In genomic region chr17:77798481-77798880, GRCh38 we compare ENCODE assay signal across 14 cellular contexts.
DNase-seq lines count a peak whose midpoint lies in the region; ATAC-seq and TF ChIP-seq lines count a peak whose summit lies in the region.
"Had no signal": no experiment of that assay in that cellular context is flagged by ENCODE, and none has a peak within 500 bp of the region (broad histone marks: within the 10 kb centered on the region; RNA-seq: fewer than 3 reads in every experiment).

No MANE protein-coding gene starts in this region.

- H3K4me3 Mint-ChIP-seq in CD14-positive monocyte = no peak overlapping the region
- no peak overlapping the region for H3K4me3 Mint-ChIP-seq in activated CD4-positive, alpha-beta memory T cell treated with anti-CD3 and anti-CD28 coated beads, Interleukin-2, amount 10 ng/mL, durations not matched to agents 7 days and 5 days
- H3K4me3 Mint-ChIP-seq: CD4-positive, alpha-beta T cell had no signal

- H3K9me3 Mint-ChIP-seq in CD14-positive monocyte = peaks cover 0 to 2% (median 0%) of the 10 kb centered on the region in 7 donors
- H3K9me3 Mint-ChIP-seq in activated CD4-positive, alpha-beta memory T cell treated with anti-CD3 and anti-CD28 coated beads, Interleukin-2, amount 10 ng/mL, durations not matched to agents 7 days and 5 days = no peaks in the 10 kb centered on the region
- H3K9me3 Mint-ChIP-seq: CD4-positive, alpha-beta T cell had no signal

- 89 to 95% (median 92%) methylated on average over 8 of the region's 8 CpGs for WGBS in spleen, 5 donors

- H3K4me3 ChIP-seq in RWPE2 (ENCODE audit: severe bottlenecking) (no peak overlapping the region), lower lobe of right lung (no peak overlapping the region), spleen (no peak overlapping the region)
- H3K4me3 ChIP-seq: HAP-1 had no signal

- no peaks in the 10 kb centered on the region for H3K36me3 Mint-ChIP-seq in CD14-positive monocyte
- no peaks in the 10 kb centered on the region for H3K36me3 Mint-ChIP-seq in activated CD4-positive, alpha-beta memory T cell treated with anti-CD3 and anti-CD28 coated beads, Interleukin-2, amount 10 ng/mL, durations not matched to agents 7 days and 5 days (ENCODE audit: low read depth)

- H3K27ac Mint-ChIP-seq in CD14-positive monocyte = no peak overlapping the region
- H3K27ac Mint-ChIP-seq in activated CD4-positive, alpha-beta memory T cell treated with anti-CD3 and anti-CD28 coated beads, Interleukin-2, amount 10 ng/mL, durations not matched to agents 7 days and 5 days = no peak overlapping the region
- H3K27ac Mint-ChIP-seq: CD4-positive, alpha-beta T cell had no signal

- peaks cover 34 to 45% (median 39%) of the 10 kb centered on the region in 3 donors for H3K27me3 Mint-ChIP-seq in CD14-positive monocyte (ENCODE audit: low read depth in 3 of 3)
- H3K27me3 Mint-ChIP-seq in activated CD4-positive, alpha-beta memory T cell treated with anti-CD3 and anti-CD28 coated beads, Interleukin-2, amount 10 ng/mL, durations not matched to agents 7 days and 5 days = peaks cover 19% of the 10 kb centered on the region

- CTCF ChIA-PET in activated CD4-positive, alpha-beta memory T cell treated with anti-CD3 and anti-CD28 coated beads, Interleukin-2, amount 10 ng/mL, durations not matched to agents 7 days and 5 days (lab: Charles Lee) = no interaction called here

- H3K4me1 ChIP-seq in RWPE2 (ENCODE audit: insufficient read depth, poor library complexity, severe bottlenecking) (no peaks in the 10 kb centered on the region), lower lobe of right lung (peaks cover 6% of the 10 kb centered on the region), spleen (peaks cover 0 to 7% (median 0%) of the 10 kb centered on the region in 6 donors)
- H3K4me1 ChIP-seq: Caco-2 had no signal

- H3K9me3 ChIP-seq in RWPE2 (ENCODE audit: severe bottlenecking) = no peaks in the 10 kb centered on the region
- H3K9me3 ChIP-seq in lower lobe of right lung = no peaks in the 10 kb centered on the region
- no peaks in the 10 kb centered on the region for H3K9me3 ChIP-seq in spleen
- H3K9me3 ChIP-seq: BE2C, Caco-2, HAP-1 had no signal

- H3K36me3 ChIP-seq in RWPE2 (ENCODE audit: low read depth) = no peaks in the 10 kb centered on the region
- H3K36me3 ChIP-seq in lower lobe of right lung = no peaks in the 10 kb centered on the region
- H3K36me3 ChIP-seq in spleen = no peaks in the 10 kb centered on the region
- H3K36me3 ChIP-seq: BE2C, HAP-1 had no signal

- POLR2A ChIA-PET in activated CD4-positive, alpha-beta memory T cell treated with anti-CD3 and anti-CD28 coated beads, Interleukin-2, amount 10 ng/mL, durations not matched to agents 7 days and 5 days (lab: Charles Lee) = no interaction called here

- ATAC-seq in RWPE2 (ENCODE audit: low read depth) = no peak
- no peak for ATAC-seq in lower lobe of right lung
- ATAC-seq in GM21447 (IDR thresholded peaks at IDR 0.05; ENCODE audit: unreplicated experiment) = no peak

- H3K27ac ChIP-seq in RWPE2 (ENCODE audit: poor library complexity, severe bottlenecking) (no peak overlapping the region), lower lobe of right lung (no peak overlapping the region), spleen (no peak overlapping the region)

- TF ChIP-seq CTCF in CD14-positive monocyte (IDR thresholded peaks at IDR 0.05) (no peak), RWPE2 (IDR thresholded peaks at IDR 0.05; ENCODE audit: poor library complexity, severe bottlenecking) (no peak), lower lobe of right lung (IDR thresholded peaks at IDR 0.05) (no peak), spleen (IDR thresholded peaks at IDR 0.05 in 8 of 11, conservative IDR thresholded peaks at IDR 0.05 in 3 of 11) (no peak)

- DNase-seq in CD14-positive monocyte (ENCODE audit: low spot score) (peak; percentile 36), RWPE2 (ENCODE audit: low spot score) (peak; percentile 25), lower lobe of right lung (peak; percentile 28), spleen (peak; percentile 13), NCI-H524 treated with DMSO at 0.1 percent for 48 hours (lab: John Stamatoyannopoulos, UW) (no peak)
- no peak for DNase-seq in activated CD4-positive, alpha-beta memory T cell treated with anti-CD3 and anti-CD28 coated beads, Interleukin-2, amount 10 ng/mL, durations not matched to agents 7 days and 5 days
- DNase-seq: ACHN; BE2C; C1 segment of cervical spinal cord; Caco-2; CD4-positive, alpha-beta T cell; GDM1 had no signal

- H3K4me1 Mint-ChIP-seq in CD14-positive monocyte = no peaks in the 10 kb centered on the region
- peaks cover 6% of the 10 kb centered on the region for H3K4me1 Mint-ChIP-seq in activated CD4-positive, alpha-beta memory T cell treated with anti-CD3 and anti-CD28 coated beads, Interleukin-2, amount 10 ng/mL, durations not matched to agents 7 days and 5 days

- TF ChIP-seq POLR2A in spleen (IDR thresholded peaks at IDR 0.05) = no peak

- H3K27me3 ChIP-seq in RWPE2 (ENCODE audit: insufficient read depth, poor library complexity, severe bottlenecking) (peaks cover 22% of the 10 kb centered on the region), lower lobe of right lung (ENCODE audit: low read depth) (peaks cover 7% of the 10 kb centered on the region), spleen (replicated peaks in 1 of 7) (peaks cover 0 to 78% (median 5%) of the 10 kb centered on the region in 7 donors)
- H3K27me3 ChIP-seq: BE2C had no signal

- intact Hi-C loops in CD14-positive monocyte (cut with micrococcal nuclease) (no loop called here), lower lobe of right lung (cut with DNase I) (no loop called here), spleen (cut with DNase I; ENCODE audit: low total_unique reads) (no loop called here)

Comparison
In these comparisons a context has a peak if more than half of its experiments do, and no peak if none do; other contexts are left out.
1. DNase-seq: peak in CD14-positive monocyte (single experiment), RWPE2 (single experiment), lower lobe of right lung (single experiment) and spleen (single experiment); none in NCI-H524 treated with DMSO at 0.1 percent for 48 hours (single experiment) and activated CD4-positive, alpha-beta memory T cell treated with anti-CD3 and anti-CD28 coated beads, Interleukin-2, amount 10 ng/mL, durations not matched to agents 7 days and 5 days (single experiment).